Comparison of ENCODE assay signal across 31 cellular contexts in the genomic region with DNA sequence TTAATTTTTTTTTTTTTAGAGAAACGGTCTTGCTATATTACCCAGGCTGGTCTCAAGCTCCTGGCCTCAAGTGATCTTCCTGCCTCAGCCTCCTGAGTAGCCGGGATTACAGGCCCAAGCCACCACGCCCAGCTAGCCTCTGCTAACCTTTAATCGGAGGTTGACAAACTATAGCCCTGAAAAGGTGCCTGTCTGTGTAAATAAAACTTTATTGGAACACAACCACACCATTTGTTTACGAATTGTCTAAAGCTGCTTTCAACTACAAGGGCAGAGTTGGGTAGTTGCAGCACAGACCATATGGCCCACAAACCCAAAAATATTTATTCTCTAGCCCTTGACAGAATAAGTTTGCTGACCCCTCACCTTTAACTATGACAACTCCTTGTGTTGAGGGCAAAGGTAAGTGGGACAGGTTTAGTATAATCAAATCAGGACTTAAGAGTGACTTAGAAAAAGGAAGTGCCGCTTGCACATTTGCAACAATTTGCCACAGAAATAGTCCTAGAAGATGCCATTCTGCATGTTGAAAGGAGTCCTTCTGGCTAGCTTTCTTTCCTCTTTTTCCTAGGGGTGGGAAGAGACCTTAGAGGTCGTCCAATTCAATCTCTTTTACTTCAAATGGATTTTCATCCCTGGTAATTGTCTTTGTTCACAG. TPM values are rescaled to one million over a fixed set of nuclear protein-coding genes. Genes with fewer than 3 reads are reported as not detected.
"Had no signal": no experiment of that assay in that cellular context is flagged by ENCODE, and none has a peak within 500 bp of the region (broad histone marks: within the 10 kb centered on the region; RNA-seq: fewer than 3 reads in every experiment).

No MANE protein-coding gene starts in this region.

- H3K27ac ChIP-seq: brain microvascular endothelial cell, coronary artery, esophagus muscularis mucosa, foreskin keratinocyte, gastrocnemius medialis, heart left ventricle had no signal

- DNase-seq: activated CD4-positive, alpha-beta memory T cell treated with anti-CD3 and anti-CD28 coated beads, Interleukin-2, amount 10 ng/mL, durations not matched to agents 7 days and 5 days; activated CD4-positive, alpha-beta T cell treated with anti-CD3 and anti-CD28 coated beads for 1 hour; activated CD4-positive, alpha-beta T cell treated with anti-CD3 and anti-CD28 coated beads for 4 hours; activated CD4-positive, alpha-beta T cell treated with anti-CD3 and anti-CD28 coated beads, Interleukin-2, amount 10 ng/mL, durations not matched to agents 7 days and 5 days; activated CD4-positive, alpha-beta T cell treated with anti-CD3 and anti-CD28 coated beads, Interleukin-2, amount 50 U/mL, for 4 hours; activated CD8-positive, alpha-beta memory T cell treated with anti-CD3 and anti-CD28 coated beads, Interleukin-2, amount 50 U/mL, for 48 hours; activated gamma-delta T cell; activated naive CD4-positive, alpha-beta T cell; activated naive CD4-positive, alpha-beta T cell treated with anti-CD3 and anti-CD28 coated beads, Interleukin-2, amount 10 ng/mL, durations not matched to agents 7 days and 5 days; activated naive CD8-positive, alpha-beta T cell treated with anti-CD3 and anti-CD28 coated beads, Interleukin-2, amount 10 ng/mL, durations not matched to agents 7 days and 5 days; activated T-cell treated with anti-CD3 and anti-CD28 coated beads for 4 hours; activated T-cell treated with anti-CD3 and anti-CD28 coated beads, Interleukin-2, amount 50 U/mL, for 24 hours; activated T-cell treated with anti-CD3 and anti-CD28 coated beads, Interleukin-2, amount 50 U/mL, for 72 hours; brain microvascular endothelial cell; dermis blood vessel endothelial cell; effector CD4-positive, alpha-beta T cell; effector memory CD8-positive, alpha-beta T cell; erythroblast; foreskin keratinocyte; gastrocnemius medialis; glutamatergic neuron; heart left ventricle; T-helper 2 cell had no signal

- ATAC-seq: activated naive CD4-positive, alpha-beta T cell treated with anti-CD3 and anti-CD28 coated beads, Interleukin-2, amount 50 U/mL, for 72 hours; activated T-cell treated with anti-CD3 and anti-CD28 coated beads, Interleukin-2, amount 50 U/mL, for 72 hours; effector memory CD8-positive, alpha-beta T cell; foreskin keratinocyte; gastrocnemius medialis; heart left ventricle; WTC11 had no signal

- H3K4me1 ChIP-seq: foreskin keratinocyte, gastrocnemius medialis had no signal

- H3K36me3 ChIP-seq: brain microvascular endothelial cell, esophagus muscularis mucosa, gastrocnemius medialis, heart left ventricle had no signal

- H3K27me3 ChIP-seq: brain microvascular endothelial cell, esophagus muscularis mucosa had no signal

- H3K4me3 ChIP-seq: coronary artery, esophagus muscularis mucosa, gastrocnemius medialis, heart left ventricle had no signal

- H3K9me3 ChIP-seq: esophagus muscularis mucosa, gastrocnemius medialis, heart left ventricle had no signal

- FAIRE-seq: astrocyte, bronchial epithelial cell had no signal

RNA-seq across cellular contexts. Expression of a gene that starts 16.4 kb away (rescaled TPM):
- total RNA-seq: activated CD4-positive, alpha-beta memory T cell treated with anti-CD3 and anti-CD28 coated beads, Interleukin-2, amount 10 ng/mL, durations not matched to agents 7 days and 5 days; activated CD4-positive, alpha-beta T cell treated with anti-CD3 and anti-CD28 coated beads, Interleukin-2, amount 10 ng/mL, durations not matched to agents 7 days and 5 days; activated naive CD4-positive, alpha-beta T cell treated with anti-CD3 and anti-CD28 coated beads, Interleukin-2, amount 50 U/mL, for 72 hours; activated naive CD8-positive, alpha-beta T cell treated with anti-CD3 and anti-CD28 coated beads, Interleukin-2, amount 10 ng/mL, durations not matched to agents 7 days and 5 days; cardiac septum; dermis blood vessel endothelial cell; foreskin keratinocyte; gastrocnemius medialis; T-helper 1 cell treated with Interleukin-12 subunit alpha and Interleukin-12 subunit beta and Interleukin-4 antibody, amounts not matched to agents 30 ng/mL and 1 ng/mL, for 36 hours had no signal
- polyA plus RNA-seq: foreskin keratinocyte, heart left ventricle had no signal
